Comparison of ENCODE assay signal across 12 cellular contexts in the genomic region with DNA sequence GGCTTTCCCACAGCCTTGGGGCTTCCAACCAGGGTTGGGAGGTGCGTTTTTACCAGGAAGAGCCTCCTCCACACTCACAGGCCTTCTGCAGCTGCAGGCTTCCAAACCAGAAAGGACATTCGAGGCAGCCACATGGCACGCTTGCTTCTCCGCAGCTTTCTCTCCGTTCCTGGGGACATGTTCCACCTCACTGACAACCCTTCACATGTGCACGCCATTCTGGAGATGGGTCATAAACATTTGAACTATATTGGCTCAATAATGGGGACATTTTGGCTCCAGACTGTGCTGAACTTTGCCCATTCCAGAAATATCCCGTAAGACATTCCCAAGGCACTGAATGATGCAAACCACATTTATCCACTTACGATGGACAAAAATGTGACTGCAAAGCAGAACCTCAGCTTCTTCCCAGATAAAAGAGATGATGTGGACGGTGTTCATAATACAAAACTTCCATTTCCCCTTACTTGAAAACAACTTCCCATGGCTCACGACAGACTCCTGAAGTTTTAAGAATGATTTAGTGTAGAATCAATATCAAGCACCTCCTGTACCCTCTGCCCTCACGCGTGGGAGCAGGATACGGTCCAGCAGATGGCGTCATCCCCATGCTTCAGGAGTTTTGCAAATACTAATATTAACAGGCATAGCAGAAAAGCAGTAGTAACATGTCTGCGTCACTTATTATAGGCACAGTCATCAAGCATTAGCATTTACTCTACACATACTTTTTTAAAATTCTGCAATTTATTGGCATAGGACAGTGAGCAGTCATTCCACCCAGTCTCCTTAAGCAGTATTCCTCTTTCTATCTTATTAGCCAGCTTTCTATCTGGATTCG. TPM values are rescaled to one million over a fixed set of nuclear protein-coding genes. Genes with fewer than 3 reads are reported as not detected.
DNase-seq lines count a peak whose midpoint lies in the region; ATAC-seq and TF ChIP-seq lines count a peak whose summit lies in the region.
"Had no signal": no experiment of that assay in that cellular context is flagged by ENCODE, and none has a peak within 500 bp of the region (broad histone marks: within the 10 kb centered on the region; RNA-seq: fewer than 3 reads in every experiment).

No MANE protein-coding gene starts in this region.

- no peak overlapping the region for H3K4me2 ChIP-seq in HCT116 (ENCODE audit: low read length)

- TF ChIP-seq CTCF in HCT116 (IDR thresholded peaks at IDR 0.05 in 2 of 3, conservative IDR thresholded peaks at IDR 0.05 in 1 of 3; ENCODE audit: borderline replicate concordance in 1 of 3, insufficient read depth in 1 of 3, low read depth in 2 of 3, low read length in 2 of 3) (peak; percentile 55 to 65 (median 57); a peak in 5 of 6 replicates), astrocyte of the spinal cord (IDR thresholded peaks at IDR 0.05; ENCODE audit: low read depth, low read length) (peak; percentile 25), colonic mucosa (IDR thresholded peaks at IDR 0.05) (no peak)

- in situ Hi-C loops in astrocyte of the spinal cord (cut with HindIII; ENCODE audit: low sequenced_read_pairs): no loop called here

- no peak overlapping the region for H2AFZ ChIP-seq in HCT116 (ENCODE audit: low read depth, low read length, poor library complexity, severe bottlenecking)

- H3K4me1 ChIP-seq in HCT116 (ENCODE audit: control insufficient read depth in 1 of 2, insufficient read depth in 2 of 2, low read length in 2 of 2): no peaks in the 10 kb centered on the region
- H3K4me1 ChIP-seq in colonic mucosa: no peaks in the 10 kb centered on the region
- H3K4me1 ChIP-seq: HAP-1, vagina had no signal

- POLR2A ChIA-PET in HCT116 (lab: Charles Lee): interaction anchor here (1.4 kb wide), 1 partner anchor 28 kb away, joined by 3 read pairs; no protein-coding TSS in a partner anchor

- peak; percentile 66 for TF ChIP-seq RAD21 in HCT116 (IDR thresholded peaks at IDR 0.05; ENCODE audit: low read depth)

- H4K20me1 ChIP-seq in HCT116 (ENCODE audit: insufficient read depth): no peaks in the 10 kb centered on the region; the same call in 1 of the 2 replicates

- H3K4me3 ChIP-seq in HCT116 (replicated peaks in 1 of 2; ENCODE audit: low read depth in 1 of 2, low read length in 2 of 2): no peak overlapping the region
- H3K4me3 ChIP-seq in astrocyte of the spinal cord (ENCODE audit: low read depth, low read length): no peak overlapping the region
- no peak overlapping the region for H3K4me3 ChIP-seq in colonic mucosa
- H3K4me3 ChIP-seq: HAP-1, vagina had no signal

- H3K36me3 ChIP-seq in HCT116 (ENCODE audit: control insufficient read depth in 1 of 2, insufficient read depth in 2 of 2, low read length in 2 of 2) (no peaks in the 10 kb centered on the region), colonic mucosa (no peaks in the 10 kb centered on the region)
- H3K36me3 ChIP-seq: HAP-1, vagina had no signal

- no peak for TF ChIP-seq POLR2A in HCT116 (IDR thresholded peaks at IDR 0.05; ENCODE audit: borderline replicate concordance, extremely low read depth, insufficient read depth, insufficient read length)

- no TSS peak for BruUV-seq in HCT116 (replicated peaks; lab: Mats Ljungman, UMichigan)

- H3K9ac ChIP-seq in HCT116 (ENCODE audit: low read length) (no peak overlapping the region), colonic mucosa (ENCODE audit: low read depth in 2 of 2, low read length in 2 of 2) (no peak overlapping the region)

- ATAC-seq in HCT116: peak; percentile 78
- no peak for ATAC-seq in GM21717 (IDR thresholded peaks at IDR 0.05; ENCODE audit: unreplicated experiment)

- DNase-seq in AG08395 (ENCODE audit: low spot score): peak; percentile 72
- DNase-seq in HCT116 (ENCODE audit: low read depth, low spot score): peak; percentile 18
- DNase-seq in astrocyte of the spinal cord (ENCODE audit: low read depth, low spot score): no peak
- DNase-seq in left kidney (ENCODE audit: low read depth, low spot score): peak; percentile 75
- no peak for DNase-seq in DMS79 treated with DMSO at 0.1 percent for 48 hours (lab: John Stamatoyannopoulos, UW)
- DNase-seq in NCI-H1048 (lab: John Stamatoyannopoulos, UW): no peak
- no peak for DNase-seq in colonic mucosa
- DNase-seq: activated naive CD4-positive, alpha-beta T cell treated with Interleukin-2 at 50 U/mL for 16 hours; T-helper 2 cell had no signal

- H3K27ac ChIP-seq in HCT116 (ENCODE audit: low read depth, low read length) (no peak overlapping the region), colonic mucosa (no peak overlapping the region)
- H3K27ac ChIP-seq: vagina had no signal

- no peaks in the 10 kb centered on the region for H3K79me2 ChIP-seq in HCT116 (ENCODE audit: insufficient read depth, low read length)

- H3K9me3 ChIP-seq in HCT116 (ENCODE audit: control insufficient read depth in 1 of 2, insufficient read depth in 1 of 2, low read depth in 1 of 2, low read length in 2 of 2) (no peaks in the 10 kb centered on the region), colonic mucosa (no peaks in the 10 kb centered on the region)
- H3K9me3 ChIP-seq: HAP-1, vagina had no signal

- H3K27me3 ChIP-seq in HCT116 (ENCODE audit: insufficient read depth, low read length) (no peaks in the 10 kb centered on the region), colonic mucosa (peaks cover 10% of the 10 kb centered on the region)
- H3K27me3 ChIP-seq: vagina had no signal

- RAD21 ChIA-PET in HCT116 (lab: Charles Lee; ENCODE audit: low non-redundant PET in 1 of 2, low total read pairs in 2 of 2, uncharacterized antibody in 2 of 2, unreplicated experiment in 2 of 2): no interaction called here

- intact Hi-C loops in HCT116 (cut with micrococcal nuclease): loop anchor here (2.0 kb wide), 1 partner anchor 73 kb away; no protein-coding TSS in a partner anchor
- intact Hi-C loops in colonic mucosa (cut with DNase I): no loop called here

- CTCF ChIA-PET in HCT116 (lab: Charles Lee): interaction anchor here (0.8 to 1.4 kb wide), 4 partner anchors 9 to 73 kb away, joined by 4 to 6 read pairs (median 4); no protein-coding TSS in a partner anchor

- H3K9me2 ChIP-seq in HCT116 (ENCODE audit: insufficient read depth): no peaks in the 10 kb centered on the region

TF ChIP-seq in HCT116, 20 proteins besides CTCF, POLR2A, EP300 and RAD21:
- TF ChIP-seq EZH2 (IDR thresholded peaks at IDR 0.05) (no peak), ZNF274 (IDR thresholded peaks at IDR 0.05; ENCODE audit: low read depth, low read length) (no peak), EGR1 (IDR thresholded peaks at IDR 0.05; ENCODE audit: low read depth) (no peak)

RNA-seq across cellular contexts. Expression of a gene that starts 25.4 kb away (rescaled TPM):
- total RNA-seq in HCT116 (2021; ENCODE audit: unreplicated experiment) (not detected), colonic mucosa (1 to 10 TPM; 4.2 to 8.4 TPM)
- not detected in 2 replicates for polyA plus RNA-seq in HCT116 (2012)

RNA-seq across cellular contexts. Expression of a gene that starts 52.1 kb away (rescaled TPM):
- total RNA-seq in HCT116 (2021; ENCODE audit: unreplicated experiment) (0.42 TPM), colonic mucosa (under 1 TPM; 0.42 to 0.82 TPM)
- polyA plus RNA-seq in HCT116 (2012): 0.20 and 0.62 TPM in 2 replicates

Comparison
In these comparisons a context has a peak if more than half of its experiments do, and no peak if none do; other contexts are left out.
1. DNase-seq: peak in AG08395 (single experiment), HCT116 (single experiment) and left kidney (single experiment); none in astrocyte of the spinal cord (single experiment), DMS79 treated with DMSO at 0.1 percent for 48 hours (single experiment), NCI-H1048 (single experiment) and colonic mucosa (single experiment).